In the genomic region with DNA sequence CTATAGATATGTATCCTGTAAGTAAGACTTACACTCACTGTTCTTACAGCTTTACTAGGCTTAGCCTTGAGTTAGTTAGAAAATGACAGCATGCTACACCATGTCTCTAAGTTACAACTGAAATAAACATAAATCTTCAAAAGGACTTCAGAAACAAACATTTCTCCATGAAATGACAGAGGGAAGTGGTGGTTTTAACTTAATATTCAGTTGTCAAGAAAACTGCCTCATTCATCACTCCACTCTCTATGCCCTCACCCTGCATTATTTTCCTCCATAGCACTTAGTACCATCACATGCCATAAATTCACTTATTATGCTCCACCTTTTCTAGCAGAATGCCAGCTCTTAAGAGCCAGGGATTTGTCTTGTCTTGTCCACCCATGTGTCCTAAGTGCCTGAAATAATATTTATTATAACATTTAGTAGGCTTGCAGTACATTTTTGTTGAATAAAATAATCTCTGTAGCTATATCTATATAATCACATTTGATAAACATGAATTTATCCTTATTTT, we compare ENCODE assay signal across 21 cellular contexts.
DNase-seq lines count a peak whose midpoint lies in the region; ATAC-seq and TF ChIP-seq lines count a peak whose summit lies in the region.
"Had no signal": no experiment of that assay in that cellular context is flagged by ENCODE, and none has a peak within 500 bp of the region (broad histone marks: within the 10 kb centered on the region; RNA-seq: fewer than 3 reads in every experiment).

No MANE protein-coding gene starts in this region.

- no peak overlapping the region for H3K27ac ChIP-seq in SK-N-SH (ENCODE audit: low read depth in 2 of 2, low read length in 1 of 2)
- H3K27ac ChIP-seq: BLaER1, HL-60, SJCRH30 had no signal

- peaks cover 6% of the 10 kb centered on the region for H3K4me1 Mint-ChIP-seq in nephron

- H3K4me1 ChIP-seq in SK-N-SH (ENCODE audit: control insufficient read depth in 1 of 2, insufficient read depth in 2 of 2, low read depth in 1 of 2, low read length in 1 of 2) = no peaks in the 10 kb centered on the region
- H3K4me1 ChIP-seq: BLaER1 had no signal

- H3K9me3 ChIP-seq in SK-N-SH = no peaks in the 10 kb centered on the region
- H3K9me3 ChIP-seq: BLaER1, SJCRH30 had no signal

- POLR2A ChIA-PET in SK-N-SH (lab: Yijun Ruan, JAX) = no interaction called here

- H3K36me3 Mint-ChIP-seq in nephron (ENCODE audit: low read depth) = peaks cover 43% of the 10 kb centered on the region

- H3K9me2 ChIP-seq in SK-N-SH = no peaks in the 10 kb centered on the region

- H3K36me3 ChIP-seq in SK-N-SH (replicated peaks in 1 of 2; ENCODE audit: control insufficient read depth in 1 of 2, insufficient read depth in 2 of 2, low read length in 1 of 2) = peaks cover 0 to 13% of the 10 kb centered on the region in 2 experiments
- H3K36me3 ChIP-seq: BLaER1 had no signal

- no peak for TF ChIP-seq RAD21 in SK-N-SH (IDR thresholded peaks at IDR 0.05; ENCODE audit: low read length)

- H3K9ac ChIP-seq in SK-N-SH = no peak overlapping the region
- H3K9ac ChIP-seq: BLaER1 had no signal

- H4K20me1 ChIP-seq in SK-N-SH (ENCODE audit: insufficient read depth) = no peaks in the 10 kb centered on the region
- H4K20me1 ChIP-seq: BLaER1 had no signal

- DNase-seq in SK-N-SH (no peak), DMS114 treated with DMSO at 0.1 percent for 48 hours (lab: John Stamatoyannopoulos, UW; ENCODE audit: unreplicated experiment) (peak; percentile 34), NCI-H2227 (lab: John Stamatoyannopoulos, UW; ENCODE audit: unreplicated experiment) (peak; percentile 77)
- DNase-seq: CD4-positive, alpha-beta T cell; COR-L47; H7; HFFc6; KG1; NCI-H1092 treated with DMSO at 0.1 percent for 48 hours; NCI-H1694 treated with DMSO at 0.1 percent for 48 hours; NCI-H2107; NCI-H345; OCI-M1; SJCRH30; SW 1271 had no signal

- ATAC-seq in SK-N-SH treated with all-trans-retinoic acid at 6 μM for 48 hours (no peak), HG02973 (IDR thresholded peaks at IDR 0.05; ENCODE audit: unreplicated experiment) (no peak), GM19324 (IDR thresholded peaks at IDR 0.05; ENCODE audit: low FRiP score, unreplicated experiment) (no peak)

- no peaks in the 10 kb centered on the region for H3K79me2 ChIP-seq in SK-N-SH (ENCODE audit: insufficient read depth)

- CTCF ChIA-PET in SK-N-SH (lab: Yijun Ruan, JAX) = interaction anchor here (1.0 to 2.2 kb wide), 6 partner anchors 9 to 190 kb away, joined by 3 to 4 read pairs (median 4); no protein-coding TSS in a partner anchor

- no peak overlapping the region for H3K4me2 ChIP-seq in SK-N-SH
- H3K4me2 ChIP-seq: BLaER1 had no signal

- H2AFZ ChIP-seq in SK-N-SH (ENCODE audit: low read depth) = no peak overlapping the region

- peak overlapping the region in 2 of 3 experiments; percentile 40 to 47 for H3K27ac Mint-ChIP-seq in nephron
- H3K27ac Mint-ChIP-seq: CD4-positive, alpha-beta T cell; HFFc6 had no signal

- TF ChIP-seq CTCF in SK-N-SH (IDR thresholded peaks at IDR 0.05) (no peak), nephron (IDR thresholded peaks at IDR 0.05; ENCODE audit: unreplicated experiment in 3 of 3) (no peak)

- H3F3A ChIP-seq in SK-N-SH (replicated peaks; ENCODE audit: insufficient read depth) = no peaks in the 10 kb centered on the region

- no peaks in the 10 kb centered on the region for H3K9me3 Mint-ChIP-seq in nephron
- H3K9me3 Mint-ChIP-seq: CD4-positive, alpha-beta T cell; HFFc6 had no signal

- no peak for TF ChIP-seq EP300 in SK-N-SH (IDR thresholded peaks at IDR 0.05; ENCODE audit: borderline replicate concordance in 1 of 2, low read depth in 1 of 2, low read length in 1 of 2)

- no peak overlapping the region for H3K4me3 ChIP-seq in SK-N-SH (ENCODE audit: low read depth in 2 of 2, low read length in 1 of 2)
- H3K4me3 ChIP-seq: BLaER1, SJCRH30 had no signal

- no peak overlapping the region for H3K4me3 Mint-ChIP-seq in nephron
- H3K4me3 Mint-ChIP-seq: CD4-positive, alpha-beta T cell; HFFc6 had no signal

- H3K27me3 ChIP-seq in SK-N-SH (ENCODE audit: insufficient read depth) = no peaks in the 10 kb centered on the region
- H3K27me3 ChIP-seq: BLaER1, SJCRH30 had no signal

- no peaks in the 10 kb centered on the region for H3K27me3 Mint-ChIP-seq in nephron (ENCODE audit: low read depth)
- H3K27me3 Mint-ChIP-seq: CD4-positive, alpha-beta T cell had no signal

TF ChIP-seq in SK-N-SH treated with all-trans-retinoic acid at 6 μM for 48 hours, 23 proteins besides CTCF, POLR2A, EP300 and RAD21:
- TF ChIP-seq ARNTL (CRISPR knock-in tag; IDR thresholded peaks at IDR 0.05; ENCODE audit: borderline replicate concordance, low read depth) = no peak
- TF ChIP-seq ISL1 (CRISPR knock-in tag; IDR thresholded peaks at IDR 0.05) = peak; percentile 96

TF ChIP-seq in SK-N-SH, 30 proteins besides CTCF, POLR2A, EP300 and RAD21:
- TF ChIP-seq JUND (IDR thresholded peaks at IDR 0.05) (no peak), POLR2AphosphoS5 (IDR thresholded peaks at IDR 0.05; ENCODE audit: low read depth, low read length) (no peak), TCF12 (IDR thresholded peaks at IDR 0.05) (no peak), CHD2 (IDR thresholded peaks at IDR 0.05; ENCODE audit: low read length, partially characterized antibody) (no peak), YY1 (IDR thresholded peaks at IDR 0.05; ENCODE audit: low read depth) (no peak), TAF1 (IDR thresholded peaks at IDR 0.05; ENCODE audit: borderline replicate concordance, low read depth, low read length) (no peak), RFX5 (IDR thresholded peaks at IDR 0.05; ENCODE audit: low read length) (no peak), ELF1 (IDR thresholded peaks at IDR 0.05) (no peak), NFIC (IDR thresholded peaks at IDR 0.05; ENCODE audit: borderline replicate concordance) (no peak), SMC3 (IDR thresholded peaks at IDR 0.05; ENCODE audit: low read depth, low read length) (no peak)
- TF ChIP-seq, protein P1, sequence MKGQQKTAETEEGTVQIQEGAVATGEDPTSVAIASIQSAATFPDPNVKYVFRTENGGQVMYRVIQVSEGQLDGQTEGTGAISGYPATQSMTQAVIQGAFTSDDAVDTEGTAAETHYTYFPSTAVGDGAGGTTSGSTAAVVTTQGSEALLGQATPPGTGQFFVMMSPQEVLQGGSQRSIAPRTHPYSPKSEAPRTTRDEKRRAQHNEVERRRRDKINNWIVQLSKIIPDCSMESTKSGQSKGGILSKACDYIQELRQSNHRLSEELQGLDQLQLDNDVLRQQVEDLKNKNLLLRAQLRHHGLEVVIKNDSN (IDR thresholded peaks at IDR 0.05; ENCODE audit: borderline replicate concordance, low read depth) = no peak
- TF ChIP-seq, protein P2, sequence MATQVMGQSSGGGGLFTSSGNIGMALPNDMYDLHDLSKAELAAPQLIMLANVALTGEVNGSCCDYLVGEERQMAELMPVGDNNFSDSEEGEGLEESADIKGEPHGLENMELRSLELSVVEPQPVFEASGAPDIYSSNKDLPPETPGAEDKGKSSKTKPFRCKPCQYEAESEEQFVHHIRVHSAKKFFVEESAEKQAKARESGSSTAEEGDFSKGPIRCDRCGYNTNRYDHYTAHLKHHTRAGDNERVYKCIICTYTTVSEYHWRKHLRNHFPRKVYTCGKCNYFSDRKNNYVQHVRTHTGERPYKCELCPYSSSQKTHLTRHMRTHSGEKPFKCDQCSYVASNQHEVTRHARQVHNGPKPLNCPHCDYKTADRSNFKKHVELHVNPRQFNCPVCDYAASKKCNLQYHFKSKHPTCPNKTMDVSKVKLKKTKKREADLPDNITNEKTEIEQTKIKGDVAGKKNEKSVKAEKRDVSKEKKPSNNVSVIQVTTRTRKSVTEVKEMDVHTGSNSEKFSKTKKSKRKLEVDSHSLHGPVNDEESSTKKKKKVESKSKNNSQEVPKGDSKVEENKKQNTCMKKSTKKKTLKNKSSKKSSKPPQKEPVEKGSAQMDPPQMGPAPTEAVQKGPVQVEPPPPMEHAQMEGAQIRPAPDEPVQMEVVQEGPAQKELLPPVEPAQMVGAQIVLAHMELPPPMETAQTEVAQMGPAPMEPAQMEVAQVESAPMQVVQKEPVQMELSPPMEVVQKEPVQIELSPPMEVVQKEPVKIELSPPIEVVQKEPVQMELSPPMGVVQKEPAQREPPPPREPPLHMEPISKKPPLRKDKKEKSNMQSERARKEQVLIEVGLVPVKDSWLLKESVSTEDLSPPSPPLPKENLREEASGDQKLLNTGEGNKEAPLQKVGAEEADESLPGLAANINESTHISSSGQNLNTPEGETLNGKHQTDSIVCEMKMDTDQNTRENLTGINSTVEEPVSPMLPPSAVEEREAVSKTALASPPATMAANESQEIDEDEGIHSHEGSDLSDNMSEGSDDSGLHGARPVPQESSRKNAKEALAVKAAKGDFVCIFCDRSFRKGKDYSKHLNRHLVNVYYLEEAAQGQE (IDR thresholded peaks at IDR 0.05; ENCODE audit: low read depth, low read length) = no peak
- TF ChIP-seq, protein P3, sequence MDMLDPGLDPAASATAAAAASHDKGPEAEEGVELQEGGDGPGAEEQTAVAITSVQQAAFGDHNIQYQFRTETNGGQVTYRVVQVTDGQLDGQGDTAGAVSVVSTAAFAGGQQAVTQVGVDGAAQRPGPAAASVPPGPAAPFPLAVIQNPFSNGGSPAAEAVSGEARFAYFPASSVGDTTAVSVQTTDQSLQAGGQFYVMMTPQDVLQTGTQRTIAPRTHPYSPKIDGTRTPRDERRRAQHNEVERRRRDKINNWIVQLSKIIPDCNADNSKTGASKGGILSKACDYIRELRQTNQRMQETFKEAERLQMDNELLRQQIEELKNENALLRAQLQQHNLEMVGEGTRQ (IDR thresholded peaks at IDR 0.05; ENCODE audit: borderline replicate concordance, low read depth, low read length) = no peak
